20 cellular contexts compared by ENCODE assay signal in genomic region chr7:44265733-44266132, GRCh38. TPM values are rescaled to one million over a fixed set of nuclear protein-coding genes. Genes with fewer than 3 reads are reported as not detected.
"Had no signal": no experiment of that assay in that cellular context is flagged by ENCODE, and none has a peak within 500 bp of the region (broad histone marks: within the 10 kb centered on the region; RNA-seq: fewer than 3 reads in every experiment).

No MANE protein-coding gene starts in this region.

- H3K27me3 ChIP-seq: colonic mucosa, foreskin keratinocyte, pancreas, upper lobe of left lung had no signal

- H3K4me3 ChIP-seq: colonic mucosa, lower lobe of right lung, pancreas, thoracic aorta, upper lobe of left lung had no signal

- H3K27ac ChIP-seq: colonic mucosa, foreskin keratinocyte, lower lobe of right lung, pancreas, thoracic aorta, upper lobe of left lung had no signal

- H3K36me3 ChIP-seq: colonic mucosa, lower lobe of right lung, pancreas, thoracic aorta, upper lobe of left lung had no signal

- H3K4me1 ChIP-seq: colonic mucosa, lower lobe of right lung, pancreas, upper lobe of left lung had no signal

- DNase-seq: activated CD4-positive, alpha-beta memory T cell treated with anti-CD3 and anti-CD28 coated beads for 36 hours; activated CD4-positive, alpha-beta T cell treated with anti-CD3 and anti-CD28 coated beads for 36 hours; activated naive CD8-positive, alpha-beta T cell treated with anti-CD3 and anti-CD28 coated beads for 36 hours; amniotic stem cell; central memory CD4-positive, alpha-beta T cell; colonic mucosa; foreskin keratinocyte; hypothalamus; islet precursor cell; left colon; lower lobe of right lung; naive thymus-derived CD8-positive, alpha-beta T cell; pancreas; stimulated activated CD4-positive, alpha-beta T cell treated with anti-CD3 and anti-CD28 coated beads, Interleukin-4, amount 100 ng/mL, for 24 hours had no signal

- ATAC-seq: activated CD4-positive, alpha-beta T cell treated with anti-CD3 and anti-CD28 coated beads for 36 hours; foreskin keratinocyte; left colon; lower lobe of right lung; naive thymus-derived CD8-positive, alpha-beta T cell; pancreas; sciatic nerve; stimulated activated memory B cell treated with anti-CD40 and anti-IgM and Interleukin-4, amounts not matched to agents 10 μg/mL and 1 μg/mL and 100 μg/mL, for 72 hours; WTC11 had no signal

- H3K9me3 ChIP-seq: colonic mucosa, lower lobe of right lung, pancreas, thoracic aorta, upper lobe of left lung had no signal

RNA-seq across cellular contexts. Expression of gene CAMK2B, which starts 59.7 kb away (rescaled TPM):
- total RNA-seq: epithelial cell of proximal tubule; naive thymus-derived CD8-positive, alpha-beta T cell had no signal
- polyA plus RNA-seq: naive thymus-derived CD8-positive, alpha-beta T cell had no signal
